Comparison of ENCODE assay signal across 8 cellular contexts in the genomic region with DNA sequence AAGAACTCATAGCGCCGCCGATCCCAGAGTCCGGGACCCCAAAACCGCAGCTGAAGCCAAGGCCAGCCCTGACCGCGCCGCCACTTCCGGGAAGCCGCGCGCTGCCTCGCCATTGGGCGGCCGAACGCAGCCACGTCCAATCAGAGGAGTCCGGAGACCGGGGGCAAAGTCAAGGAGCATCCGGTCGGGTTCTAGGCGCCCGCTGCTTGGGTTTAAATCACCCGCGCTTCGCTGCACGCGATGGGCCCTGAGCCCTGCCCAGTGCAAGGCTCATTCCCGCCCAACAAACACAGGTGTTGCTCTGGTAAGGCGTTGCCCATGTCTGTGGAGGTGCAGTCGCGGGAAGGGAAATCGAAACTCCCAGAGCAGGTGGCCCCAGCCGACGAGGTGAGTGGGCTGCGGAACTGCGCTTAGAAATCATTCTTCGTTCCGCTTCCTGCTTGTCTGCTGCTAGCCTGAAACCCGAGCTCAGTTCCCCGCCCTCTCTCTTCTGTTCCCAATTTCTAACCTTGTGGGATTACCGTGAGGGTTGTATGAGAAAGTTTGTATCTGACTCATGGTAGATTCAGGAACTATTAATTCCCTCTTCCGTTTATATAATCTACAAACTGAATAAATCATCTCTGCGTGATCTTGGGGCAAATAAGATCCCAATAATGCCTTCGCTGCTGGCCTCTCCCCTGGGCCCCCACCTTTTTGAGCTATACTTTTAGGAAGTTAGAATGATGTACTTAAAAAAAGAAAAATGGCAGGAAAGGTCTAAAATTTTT. TPM values are rescaled to one million over a fixed set of nuclear protein-coding genes. Genes with fewer than 3 reads are reported as not detected.
DNase-seq lines count a peak whose midpoint lies in the region; ATAC-seq, FAIRE-seq and TF ChIP-seq lines count a peak whose summit lies in the region.

A gene (minus strand): TSS at position 96 of the 770 bp plus-strand sequence. CDS start 86 bp downstream, at position 10.

- peaks cover 46% of the 10 kb centered on the region for H3K79me2 ChIP-seq in DOHH2 (ENCODE audit: control insufficient read depth, low read length)
- peaks cover 40% of the 10 kb centered on the region for H3K79me2 ChIP-seq in GM23248 (ENCODE audit: insufficient read depth)
- peaks cover 52% of the 10 kb centered on the region for H3K79me2 ChIP-seq in Karpas-422 (ENCODE audit: low read length)

- peaks cover 48% of the 10 kb centered on the region for H3K4me1 Mint-ChIP-seq in activated T-cell treated with anti-CD3 and anti-CD28 coated beads, Interleukin-2, amount 50 U/mL, for 72 hours (ENCODE audit: low read depth)

- peak within 1 kb of the TSS; percentile 85 for H3K4me3 ChIP-seq in DOHH2 (ENCODE audit: low read length)
- H3K4me3 ChIP-seq in GM23248 = peak within 1 kb of the TSS; percentile 85
- H3K4me3 ChIP-seq in Karpas-422 (ENCODE audit: low read length) = peak within 1 kb of the TSS; percentile 79
- H3K4me3 ChIP-seq in esophagus muscularis mucosa = peak within 1 kb of the TSS; percentile 72 to 90 (median 75)

- H3K9me2 ChIP-seq in DOHH2 (replicated peaks; ENCODE audit: control insufficient read depth, low read length) = no peaks in the 10 kb centered on the region
- H3K9me2 ChIP-seq in GM23248 (ENCODE audit: insufficient read depth) = no peaks in the 10 kb centered on the region
- H3K9me2 ChIP-seq in Karpas-422 (replicated peaks; ENCODE audit: insufficient read depth, low read length) = no peaks in the 10 kb centered on the region

- 0 to 1% methylated on average over 44 to 45 of the region's 45 CpGs for WGBS in GM23248 (ENCODE audit: low coverage in 1 of 2, low lambda C conversion rate in 2 of 2, missing lambda C conversion rate in 2 of 2), 2 experiments
- under 1% methylated on average over 14 of the region's 45 CpGs for WGBS in esophagus muscularis mucosa

- peaks cover 44% of the 10 kb centered on the region for H3K36me3 ChIP-seq in DOHH2 (ENCODE audit: control insufficient read depth, low read length)
- H3K36me3 ChIP-seq in GM23248 (ENCODE audit: low read depth) = no peaks in the 10 kb centered on the region
- peaks cover 8% of the 10 kb centered on the region for H3K36me3 ChIP-seq in Karpas-422 (ENCODE audit: insufficient read depth, low read length)
- H3K36me3 ChIP-seq in esophagus muscularis mucosa = peaks cover 0 to 4% (median under 1%) of the 10 kb centered on the region in 4 donors

- H4K20me1 ChIP-seq in DOHH2 (ENCODE audit: control insufficient read depth, insufficient read depth, low read depth, low read length) (peaks cover 13% of the 10 kb centered on the region), GM23248 (ENCODE audit: insufficient read depth) (no peaks in the 10 kb centered on the region), Karpas-422 (ENCODE audit: insufficient read depth, low read depth, low read length) (peaks cover 7% of the 10 kb centered on the region)

- H3K4me3 Mint-ChIP-seq in activated T-cell treated with anti-CD3 and anti-CD28 coated beads, Interleukin-2, amount 50 U/mL, for 72 hours = peak within 1 kb of the TSS; percentile 94 to 98

- in situ Hi-C loops in GM23248 (cut with MboI) = no loop called here

- intact Hi-C loops in esophagus muscularis mucosa (cut with DNase I) = loop anchor here (5.0 kb wide), 2 partner anchors 72 to 143 kb away; a partner anchor contains a TSS

- TF ChIP-seq EP300 in esophagus muscularis mucosa (IDR thresholded peaks at IDR 0.05) = no peak

- H3K36me3 Mint-ChIP-seq in activated T-cell treated with anti-CD3 and anti-CD28 coated beads, Interleukin-2, amount 50 U/mL, for 72 hours (ENCODE audit: insufficient read depth in 2 of 2) = peaks cover 1 to 10% of the 10 kb centered on the region in 2 donors

- ATAC-seq in activated T-cell treated with anti-CD3 and anti-CD28 coated beads, Interleukin-2, amount 50 U/mL, for 72 hours (replicated peaks in 1 of 2) = peak; percentile 92 to 94

- no peaks in the 10 kb centered on the region for H3K9me3 ChIP-seq in DOHH2 (ENCODE audit: control insufficient read depth, insufficient read depth, low read length)
- H3K9me3 ChIP-seq in GM23248 (ENCODE audit: low read depth) = no peaks in the 10 kb centered on the region
- no peaks in the 10 kb centered on the region for H3K9me3 ChIP-seq in Karpas-422 (ENCODE audit: low read length)
- H3K9me3 ChIP-seq in esophagus muscularis mucosa = no peaks in the 10 kb centered on the region

- no peaks in the 10 kb centered on the region for H3K27me3 Mint-ChIP-seq in activated T-cell treated with anti-CD3 and anti-CD28 coated beads, Interleukin-2, amount 50 U/mL, for 72 hours (ENCODE audit: low read depth)

- DNase-seq in GM23248 (peak; percentile 96), Karpas-422 (peak; percentile 96), RCC 7860 (ENCODE audit: low spot score) (peak; percentile 71), esophagus muscularis mucosa (ENCODE audit: extremely low spot score) (peak; percentile 97), myocyte (ENCODE audit: low read depth) (peak; percentile 95)
- DNase-seq in activated T-cell treated with anti-CD3 and anti-CD28 coated beads, Interleukin-2, amount 50 U/mL, for 72 hours = peak; percentile 91 to 93
- DNase-seq in stimulated activated CD8-positive, alpha-beta memory T cell treated with anti-CD3 and anti-CD28 coated beads, Interleukin-7, amount 100 ng/mL, for 4 hours (ENCODE audit: low read depth in 2 of 2) = peak; percentile 79 to 85

- TF ChIP-seq POLR2A in esophagus muscularis mucosa (IDR thresholded peaks at IDR 0.05; ENCODE audit: low read depth) = no peak

- H3K27me3 ChIP-seq in DOHH2 (ENCODE audit: control insufficient read depth, low read length) (no peaks in the 10 kb centered on the region), GM23248 (replicated peaks; ENCODE audit: insufficient read depth) (no peaks in the 10 kb centered on the region), Karpas-422 (ENCODE audit: low read length) (no peaks in the 10 kb centered on the region), esophagus muscularis mucosa (no peaks in the 10 kb centered on the region)

- peak within 1 kb of the TSS; percentile 99 for H3K27ac Mint-ChIP-seq in activated T-cell treated with anti-CD3 and anti-CD28 coated beads, Interleukin-2, amount 50 U/mL, for 72 hours

- H3K4me2 ChIP-seq in DOHH2 (ENCODE audit: low read length) (peak within 1 kb of the TSS; percentile 70), GM23248 (ENCODE audit: unreplicated experiment) (peak within 1 kb of the TSS; percentile 93), Karpas-422 (ENCODE audit: low read depth, low read length, poor library complexity, severe bottlenecking) (peak within 1 kb of the TSS; percentile 75)

- peaks cover 43% of the 10 kb centered on the region for H3K4me1 ChIP-seq in DOHH2 (ENCODE audit: control insufficient read depth, low read length)
- peaks cover 9% of the 10 kb centered on the region for H3K4me1 ChIP-seq in GM23248 (ENCODE audit: insufficient read depth)
- H3K4me1 ChIP-seq in Karpas-422 (ENCODE audit: low read length) = peaks cover 37% of the 10 kb centered on the region
- H3K4me1 ChIP-seq in esophagus muscularis mucosa = peaks cover 15 to 43% (median 32%) of the 10 kb centered on the region in 4 donors

- no peaks in the 10 kb centered on the region for H3K9me3 Mint-ChIP-seq in activated T-cell treated with anti-CD3 and anti-CD28 coated beads, Interleukin-2, amount 50 U/mL, for 72 hours

- peaks cover 28% of the 10 kb centered on the region for H3F3A ChIP-seq in DOHH2 (ENCODE audit: control insufficient read depth, insufficient read depth)
- H3F3A ChIP-seq in GM23248 (ENCODE audit: insufficient read depth) = peaks cover 26% of the 10 kb centered on the region

- H3K9ac ChIP-seq in GM23248 (peak within 1 kb of the TSS; percentile 91), Karpas-422 (ENCODE audit: low read length) (peak within 1 kb of the TSS; percentile 85)

- H2AFZ ChIP-seq in GM23248 = peak within 1 kb of the TSS; percentile 94
- H2AFZ ChIP-seq in Karpas-422 (ENCODE audit: low read length) = peak within 1 kb of the TSS; percentile 76; the same call in 1 of the 2 replicates

- TF ChIP-seq CTCF in DOHH2 (IDR thresholded peaks at IDR 0.05; ENCODE audit: low read depth, low read length, poor library complexity, severe bottlenecking) (no peak), esophagus muscularis mucosa (IDR thresholded peaks at IDR 0.05) (no peak)

- FAIRE-seq in RCC 7860 (lab: Jason Lieb, UNC) = peak; percentile 72

- peak within 1 kb of the TSS; percentile 95 for H3K27ac ChIP-seq in DOHH2 (ENCODE audit: low read depth, low read length)
- H3K27ac ChIP-seq in GM23248 = peak within 1 kb of the TSS; percentile 91
- peak within 1 kb of the TSS; percentile 85 for H3K27ac ChIP-seq in Karpas-422 (ENCODE audit: low read length)
- H3K27ac ChIP-seq in esophagus muscularis mucosa (replicated peaks in 1 of 4) = peak within 1 kb of the TSS; percentile 86 to 94 (median 90)

RNA-seq across cellular contexts. Expression of the gene that starts here (rescaled TPM):
- 7.5 and 8.2 TPM in 2 replicates for total RNA-seq in GM23248 (2014; rRNA removed; shearing (Covaris generic))
- 9.8 and 11.3 TPM in 2 replicates for polyA plus RNA-seq in GM23248 (2016; fragmentation: Nextera tagmentation; extraction: Ambion mirVana)
- 15.8 and 19.6 TPM in 2 replicates for total RNA-seq in Karpas-422 (2014; rRNA removed; shearing (Covaris generic); ENCODE audit: low replicate concordance)
- total RNA-seq in activated T-cell treated with anti-CD3 and anti-CD28 coated beads, Interleukin-2, amount 50 U/mL, for 72 hours = 10 to 100 TPM; 22.9 to 25.8 TPM
- total RNA-seq in esophagus muscularis mucosa = 10 to 100 TPM in 2 of 4 donors, 1 to 10 TPM in 2; 6.6 to 12.8 (median 10.6) TPM
- total RNA-seq in myocyte = 6.8 and 7.0 TPM in 2 replicates
- polyA plus RNA-seq in myocyte (2012) = 3.6 TPM

Comparison
In these comparisons a context has a peak if more than half of its experiments do, and no peak if none do; other contexts are left out.
1. Peak in every context shown above with its lines: DNase-seq, ATAC-seq, H3K4me3 ChIP-seq and H3K27ac ChIP-seq.